ENCODE assay signal across 20 cellular contexts in genomic region chrX:22090181-22090580, GRCh38. TPM values are rescaled to one million over a fixed set of nuclear protein-coding genes. Genes with fewer than 3 reads are reported as not detected.
DNase-seq lines count a peak whose midpoint lies in the region; ATAC-seq and TF ChIP-seq lines count a peak whose summit lies in the region.
"Had no signal": no experiment of that assay in that cellular context is flagged by ENCODE, and none has a peak within 500 bp of the region (broad histone marks: within the 10 kb centered on the region; RNA-seq: fewer than 3 reads in every experiment).

No MANE protein-coding gene starts in this region.

- H3K9me3 ChIP-seq in IMR-90 (ENCODE audit: control insufficient read depth, insufficient read depth, low read length) (no peaks in the 10 kb centered on the region), PC-9 (ENCODE audit: insufficient read depth, low read depth) (no peaks in the 10 kb centered on the region)
- H3K9me3 ChIP-seq: adrenal gland, SK-N-SH, vagina had no signal

- H4K20me1 ChIP-seq in IMR-90 (ENCODE audit: insufficient read depth, low read length) (no peaks in the 10 kb centered on the region), PC-9 (ENCODE audit: insufficient read depth) (no peaks in the 10 kb centered on the region)
- H4K20me1 ChIP-seq: BLaER1 treated with 17β-estradiol and CSF1 and Interleukin-3, amounts not matched to agents 10 nM and 100 nM had no signal

- H3K27me3 ChIP-seq in IMR-90 (ENCODE audit: control insufficient read depth, insufficient read depth, low read length) (no peaks in the 10 kb centered on the region), PC-9 (ENCODE audit: insufficient read depth, low read depth) (no peaks in the 10 kb centered on the region)
- H3K27me3 ChIP-seq: BLaER1 treated with 17β-estradiol and CSF1 and Interleukin-3, amounts not matched to agents 10 nM and 100 nM; vagina had no signal

- no peak overlapping the region for H4K5ac ChIP-seq in IMR-90 (ENCODE audit: low read depth, low read length)

- no peaks in the 10 kb centered on the region for H3K9me3 Mint-ChIP-seq in activated CD4-positive, alpha-beta T cell treated with anti-CD3 and anti-CD28 coated beads, Interleukin-2, amount 10 ng/mL, durations not matched to agents 24 days and 14 days

- H3K27ac ChIP-seq in IMR-90 (ENCODE audit: insufficient read depth, low read length) (peak overlapping the region; percentile 33; the same call in 1 of the 2 replicates), PC-9 (no peak overlapping the region)
- H3K27ac ChIP-seq: adrenal gland; BLaER1 treated with 17β-estradiol and CSF1 and Interleukin-3, amounts not matched to agents 10 nM and 100 nM; vagina had no signal

- H3K4me3 Mint-ChIP-seq in activated CD4-positive, alpha-beta T cell treated with anti-CD3 and anti-CD28 coated beads, Interleukin-2, amount 10 ng/mL, durations not matched to agents 24 days and 14 days = peak overlapping the region; percentile 54
- H3K4me3 Mint-ChIP-seq: activated T-helper 1 cell treated with anti-CD3 and anti-CD28 coated beads, Interleukin-12 subunit alpha, Interleukin-12 subunit beta, Interleukin-2, Interleukin-4 antibody, amounts not matched to agents 30 ng/mL and 10 ng/mL and 1 ng/mL, durations not matched to agents 14 hours and 24 hours and 36 hours had no signal

- peak overlapping the region; percentile 23 for H2BK5ac ChIP-seq in IMR-90 (ENCODE audit: low read depth, low read length, poor library complexity, severe bottlenecking)

- no peak overlapping the region for H3K4me3 ChIP-seq in IMR-90 (ENCODE audit: insufficient read depth, low read depth, low read length)
- H3K4me3 ChIP-seq in choroid plexus epithelial cell (ENCODE audit: low read depth, low read length) = no peak overlapping the region
- H3K4me3 ChIP-seq in PC-9 = no peak overlapping the region
- H3K4me3 ChIP-seq: adrenal gland; BLaER1 treated with 17β-estradiol and CSF1 and Interleukin-3, amounts not matched to agents 10 nM and 100 nM; vagina had no signal

- POLR2A ChIA-PET in IMR-90 (lab: Charles Lee; ENCODE audit: unreplicated experiment) (no interaction called here), PC-9 (lab: Charles Lee; ENCODE audit: unreplicated experiment) (no interaction called here)

- H3K18ac ChIP-seq in IMR-90 (ENCODE audit: low read depth, low read length) = 0 out of 2 replicates have a peak overlapping the region, but pooled peaks have one; percentile 27

- no peak overlapping the region for H2BK15ac ChIP-seq in IMR-90 (ENCODE audit: low read depth, low read length)

- no peaks in the 10 kb centered on the region for H3K79me2 ChIP-seq in PC-9 (ENCODE audit: low read depth)

- H3K9me1 ChIP-seq in IMR-90 (ENCODE audit: insufficient read depth, low read length) = no peaks in the 10 kb centered on the region

- H3K4ac ChIP-seq in IMR-90 (ENCODE audit: low read depth, low read length) = no peak overlapping the region

- peaks cover 12% of the 10 kb centered on the region for H3K4me1 Mint-ChIP-seq in activated CD4-positive, alpha-beta T cell treated with anti-CD3 and anti-CD28 coated beads, Interleukin-2, amount 10 ng/mL, durations not matched to agents 24 days and 14 days

- no peak overlapping the region for H2BK120ac ChIP-seq in IMR-90 (ENCODE audit: low read depth, low read length)

- no peak overlapping the region for H3K9ac ChIP-seq in IMR-90 (ENCODE audit: low read depth, low read length)
- H3K9ac ChIP-seq: BLaER1 treated with 17β-estradiol and CSF1 and Interleukin-3, amounts not matched to agents 10 nM and 100 nM; SK-N-SH had no signal

- no peak for TF ChIP-seq RAD21 in IMR-90 (IDR thresholded peaks at IDR 0.05; ENCODE audit: low read length)

- dilution Hi-C loops in IMR-90 (cut with HindIII; ENCODE audit: low sequenced_read_pairs, unreplicated experiment) = no loop called here

- in situ Hi-C loops in IMR-90 (cut with MboI; ENCODE audit: low sequenced_read_pairs) = no loop called here

- no peak overlapping the region for H3K23ac ChIP-seq in IMR-90 (ENCODE audit: low read depth, low read length)

- no peak overlapping the region for H2AK5ac ChIP-seq in IMR-90 (ENCODE audit: low read depth, low read length)

- H4K8ac ChIP-seq in IMR-90 (ENCODE audit: low read depth in 2 of 2, low read length in 2 of 2) = no peak overlapping the region

- H3K4me2 ChIP-seq in IMR-90 (ENCODE audit: low read depth, low read length) = peak overlapping the region; percentile 27; the same call in 1 of the 2 replicates
- no peak overlapping the region for H3K4me2 ChIP-seq in PC-9
- H3K4me2 ChIP-seq: BLaER1 treated with 17β-estradiol and CSF1 and Interleukin-3, amounts not matched to agents 10 nM and 100 nM; SK-N-SH had no signal

- CTCF ChIA-PET in IMR-90 (lab: Yijun Ruan, JAX) (interaction anchor here (1.2 kb wide), 1 partner anchor 9 kb away, joined by 4 read pairs; no protein-coding TSS in a partner anchor), PC-9 (lab: Charles Lee) (no interaction called here)

- no peaks in the 10 kb centered on the region for H3K9me2 ChIP-seq in PC-9 (ENCODE audit: insufficient read depth)
- H3K9me2 ChIP-seq: SK-N-SH had no signal

- BruUV-seq in IMR-90 (replicated peaks; lab: Mats Ljungman, UMichigan) (no TSS peak), PC-9 (replicated peaks; lab: Mats Ljungman, UMichigan) (no TSS peak)

- H3K36me3 ChIP-seq in IMR-90 (ENCODE audit: control insufficient read depth, insufficient read depth, low read length) (no peaks in the 10 kb centered on the region), PC-9 (ENCODE audit: low read depth) (no peaks in the 10 kb centered on the region)
- H3K36me3 ChIP-seq: adrenal gland; BLaER1 treated with 17β-estradiol and CSF1 and Interleukin-3, amounts not matched to agents 10 nM and 100 nM; vagina had no signal

- H3K36me3 Mint-ChIP-seq in activated CD4-positive, alpha-beta T cell treated with anti-CD3 and anti-CD28 coated beads, Interleukin-2, amount 10 ng/mL, durations not matched to agents 24 days and 14 days (ENCODE audit: low read depth) = peaks cover 43% of the 10 kb centered on the region

- H2AFZ ChIP-seq in IMR-90 (replicated peaks; ENCODE audit: low read length, poor library complexity) (no peak overlapping the region), PC-9 (no peak overlapping the region)

- H3K27ac Mint-ChIP-seq in activated CD4-positive, alpha-beta T cell treated with anti-CD3 and anti-CD28 coated beads, Interleukin-2, amount 10 ng/mL, durations not matched to agents 24 days and 14 days = peak overlapping the region; percentile 56
- H3K27ac Mint-ChIP-seq: activated T-helper 1 cell treated with anti-CD3 and anti-CD28 coated beads, Interleukin-12 subunit alpha, Interleukin-12 subunit beta, Interleukin-2, Interleukin-4 antibody, amounts not matched to agents 30 ng/mL and 10 ng/mL and 1 ng/mL, durations not matched to agents 14 hours and 24 hours and 36 hours had no signal

- no peaks in the 10 kb centered on the region for H3K27me3 Mint-ChIP-seq in activated CD4-positive, alpha-beta T cell treated with anti-CD3 and anti-CD28 coated beads, Interleukin-2, amount 10 ng/mL, durations not matched to agents 24 days and 14 days

- H3K4me1 ChIP-seq in IMR-90 (ENCODE audit: control insufficient read depth, insufficient read depth, low read length) (peaks cover 2% of the 10 kb centered on the region), PC-9 (replicated peaks; ENCODE audit: insufficient read depth) (no peaks in the 10 kb centered on the region)
- H3K4me1 ChIP-seq: adrenal gland; BLaER1 treated with 17β-estradiol and CSF1 and Interleukin-3, amounts not matched to agents 10 nM and 100 nM; vagina had no signal

- no peak overlapping the region; the same call in 1 of the 2 replicates for H2BK20ac ChIP-seq in IMR-90 (ENCODE audit: low read depth, low read length)

- TF ChIP-seq CTCF in IMR-90 (conservative IDR thresholded peaks at IDR 0.05; ENCODE audit: low read depth, low read length) (no peak), choroid plexus epithelial cell (conservative IDR thresholded peaks at IDR 0.05; ENCODE audit: low read depth, low read length) (no peak), PC-9 (conservative IDR thresholded peaks at IDR 0.05) (no peak)

- DNase-seq in activated CD4-positive, alpha-beta T cell treated with anti-CD3 and anti-CD28 coated beads, Interleukin-2, amount 10 ng/mL, durations not matched to agents 24 days and 14 days = no peak
- DNase-seq in activated CD4-positive, alpha-beta T cell treated with anti-CD3 and anti-CD28 coated beads, Interleukin-2, amount 50 U/mL, for 4 hours = no peak
- DNase-seq in IMR-90 = peak; percentile 85
- peak; percentile 89 for DNase-seq in choroid plexus epithelial cell (ENCODE audit: low read depth)
- DNase-seq in iris pigment epithelial cell (ENCODE audit: low read depth) = peak; percentile 83
- DNase-seq in PC-9 = no peak
- DNase-seq in stimulated activated naive CD4-positive, alpha-beta T cell treated with Interleukin-2 at 50 U/mL for 16 hours (lab: John Stamatoyannopoulos, UW) = no peak
- DNase-seq: 8988T; activated CD8-positive, alpha-beta memory T cell treated with anti-CD3 and anti-CD28 coated beads for 24 hours; adrenal gland; effector memory CD4-positive, alpha-beta T cell; foreskin melanocyte; NCI-H1417; NCI-H524; SK-N-SH had no signal

- H3F3A ChIP-seq in PC-9 (ENCODE audit: insufficient read depth, low read depth) = no peaks in the 10 kb centered on the region

- no peak overlapping the region for H3K14ac ChIP-seq in IMR-90 (replicated peaks; ENCODE audit: low read depth, low read length)

- no peak overlapping the region for H2AK9ac ChIP-seq in IMR-90 (replicated peaks; ENCODE audit: low read depth, low read length, poor library complexity)

- TF ChIP-seq POLR2A in IMR-90 (IDR thresholded peaks at IDR 0.05; ENCODE audit: low read depth, low read length) = no peak

- no peak overlapping the region for H4K91ac ChIP-seq in IMR-90 (ENCODE audit: insufficient read depth, low read depth, low read length)

- WGBS in IMR-90 (ENCODE audit: extremely low coverage in 2 of 2, insufficient read length in 1 of 2), 2 experiments = no CpG with 5 or more reads among the region's 4 CpGs

- no peaks in the 10 kb centered on the region for H3K79me1 ChIP-seq in IMR-90 (ENCODE audit: low read depth in 1 of 2, low read length in 2 of 2)

- intact Hi-C loops in activated CD4-positive, alpha-beta T cell treated with anti-CD3 and anti-CD28 coated beads, Interleukin-2, amount 10 ng/mL, durations not matched to agents 24 days and 14 days (cut with micrococcal nuclease) = no loop called here
- intact Hi-C loops in IMR-90 (cut with micrococcal nuclease) (no loop called here), PC-9 (cut with micrococcal nuclease; ENCODE audit: unreplicated experiment) (no loop called here)

- no peak overlapping the region for H3K56ac ChIP-seq in IMR-90 (ENCODE audit: extremely low read depth, insufficient read depth, low read length)

- ATAC-seq in IMR-90 (ENCODE audit: low read depth) (peak; percentile 63), esophagus mucosa (no peak)
- ATAC-seq: HCT116 had no signal

TF ChIP-seq in IMR-90, 13 proteins besides CTCF, POLR2A, EP300 and RAD21 (continues in another document):
- TF ChIP-seq CEBPB (IDR thresholded peaks at IDR 0.05; ENCODE audit: low read depth, low read length) = peak; percentile 73

RNA-seq across cellular contexts. Expression of gene PHEX, which starts 58.1 kb away (rescaled TPM):
- total RNA-seq in activated CD4-positive, alpha-beta T cell treated with anti-CD3 and anti-CD28 coated beads, Interleukin-2, amount 10 ng/mL, durations not matched to agents 24 days and 14 days = 13.2 and 13.4 TPM in 2 replicates
- 0.18 and 0.28 TPM in 2 replicates for total RNA-seq in IMR-90 (2012; rRNA removed)
- polyA plus RNA-seq in IMR-90 (2012; rRNA removed) = 0.04 and 0.10 TPM in 2 replicates
- polyA plus RNA-seq in IMR-90 (2012; cell fraction: cytosol; rRNA removed) = 0.01 and 0.02 TPM in 2 replicates
- 0.03 and 0.28 TPM in 2 replicates for polyA plus RNA-seq in IMR-90 (2012; cell fraction: nucleus; rRNA removed; ENCODE audit: low replicate concordance)
- 2.1 and 3.5 TPM in 2 replicates for total RNA-seq in PC-9 (2021)
- total RNA-seq in esophagus mucosa = 0.36 TPM

Comparison
In these comparisons a context has a peak if more than half of its experiments do, and no peak if none do; other contexts are left out.
1. DNase-seq: peak in IMR-90 (single experiment), choroid plexus epithelial cell (single experiment) and iris pigment epithelial cell (single experiment); none in activated CD4-positive, alpha-beta T cell treated with anti-CD3 and anti-CD28 coated beads, Interleukin-2, amount 10 ng/mL, durations not matched to agents 24 days and 14 days (single experiment), activated CD4-positive, alpha-beta T cell treated with anti-CD3 and anti-CD28 coated beads, Interleukin-2, amount 50 U/mL, for 4 hours (0 of 2), PC-9 (0 of 2) and stimulated activated naive CD4-positive, alpha-beta T cell treated with Interleukin-2 at 50 U/mL for 16 hours (single experiment).